ENCODE assay signal across 31 cellular contexts in genomic region chr2:62852254-62852653, GRCh38.
"Had no signal": no experiment of that assay in that cellular context is flagged by ENCODE, and none has a peak within 500 bp of the region (broad histone marks: within the 10 kb centered on the region; RNA-seq: fewer than 3 reads in every experiment).

No MANE protein-coding gene starts in this region.

- H3K4me3 Mint-ChIP-seq: naive thymus-derived CD8-positive, alpha-beta T cell; nephron; neural progenitor cell; stimulated activated memory B cell treated with anti-CD40 and anti-IgM and Interleukin-4, amounts not matched to agents 10 μg/mL and 1 μg/mL and 100 μg/mL, for 72 hours; stimulated activated naive CD8-positive, alpha-beta T cell treated with anti-CD3 and anti-CD28 coated beads, Interleukin-15, amount 100 ng/mL, for 72 hours; type B pancreatic cell had no signal

- DNase-seq: naive thymus-derived CD8-positive, alpha-beta T cell; occipital lobe; ovary; posterior cingulate gyrus; psoas muscle; right cardiac atrium; spleen; stimulated activated CD4-positive, alpha-beta T cell treated with anti-CD3 and anti-CD28 coated beads, Interleukin-12 subunit alpha, Interleukin-12 subunit beta, amount 100 ng/mL, for 4 hours; stimulated activated CD4-positive, alpha-beta T cell treated with anti-CD3 and anti-CD28 coated beads, Interleukin-1b, Interleukin-23, amount 100 ng/mL, for 48 hours; stimulated activated CD4-positive, alpha-beta T cell treated with anti-CD3 and anti-CD28 coated beads, Interleukin-4, amount 100 ng/mL, for 1 hour; stimulated activated CD4-positive, alpha-beta T cell treated with anti-CD3 and anti-CD28 coated beads, Interleukin-4, amount 100 ng/mL, for 4 hours; stimulated activated CD8-positive, alpha-beta memory T cell treated with anti-CD3 and anti-CD28 coated beads, Interleukin-4, amount 100 ng/mL, for 48 hours; stimulated activated naive CD4-positive, alpha-beta T cell; stimulated activated naive CD8-positive, alpha-beta T cell treated with anti-CD3 and anti-CD28 coated beads, Interleukin-15, amount 100 ng/mL, for 72 hours; stimulated activated naive CD8-positive, alpha-beta T cell treated with anti-CD3 and anti-CD28 coated beads, Interleukin-15, Interleukin-2, amounts not matched to agents 100 U/mL and 50 U/mL, for 24 hours; substantia nigra; testis; tibial artery; transverse colon; upper lobe of right lung; uterus had no signal

- H3K9me3 ChIP-seq: suprapubic skin, testis, transverse colon, upper lobe of right lung had no signal

- H3K4me1 Mint-ChIP-seq: naive thymus-derived CD8-positive, alpha-beta T cell; neural progenitor cell; stimulated activated memory B cell treated with anti-CD40 and anti-IgM and Interleukin-4, amounts not matched to agents 10 μg/mL and 1 μg/mL and 100 μg/mL, for 72 hours; stimulated activated naive CD8-positive, alpha-beta T cell treated with anti-CD3 and anti-CD28 coated beads, Interleukin-15, amount 100 ng/mL, for 72 hours had no signal

- H3K4me1 ChIP-seq: neural progenitor cell, parathyroid adenoma, psoas muscle, spleen, suprapubic skin, testis, tibial artery, transverse colon, upper lobe of right lung, uterus had no signal

- H3K27me3 Mint-ChIP-seq: naive thymus-derived CD8-positive, alpha-beta T cell; progenitor cell of endocrine pancreas; stimulated activated memory B cell treated with anti-CD40 and anti-IgM and Interleukin-4, amounts not matched to agents 10 μg/mL and 1 μg/mL and 100 μg/mL, for 72 hours; stimulated activated naive CD8-positive, alpha-beta T cell treated with anti-CD3 and anti-CD28 coated beads, Interleukin-15, amount 100 ng/mL, for 72 hours; type B pancreatic cell had no signal

- H3K27ac ChIP-seq: neural progenitor cell, ovary, parathyroid adenoma, psoas muscle, skin epidermis, spleen, suprapubic skin, testis, tibial artery, transverse colon, upper lobe of right lung, uterus had no signal

- H3K4me2 ChIP-seq: neural progenitor cell, smooth muscle cell had no signal

- H3K4me3 ChIP-seq: neural progenitor cell, ovary, psoas muscle, skin epidermis, smooth muscle cell, spleen, suprapubic skin, testis, tibial artery, transverse colon, upper lobe of right lung, uterus had no signal

- ATAC-seq: naive thymus-derived CD8-positive, alpha-beta T cell; psoas muscle; right cardiac atrium; sciatic nerve; stimulated activated memory B cell treated with anti-CD40 and anti-IgM and Interleukin-4, amounts not matched to agents 10 μg/mL and 1 μg/mL and 100 μg/mL, for 72 hours; stimulated activated naive CD8-positive, alpha-beta T cell treated with anti-CD3 and anti-CD28 coated beads, Interleukin-15, amount 100 ng/mL, for 72 hours; stimulated activated naive CD8-positive, alpha-beta T cell treated with anti-CD3 and anti-CD28 coated beads, Interleukin-15, Interleukin-2, amounts not matched to agents 100 U/mL and 50 U/mL, for 24 hours; upper lobe of right lung had no signal

- H3K27ac Mint-ChIP-seq: naive thymus-derived CD8-positive, alpha-beta T cell; nephron; neural progenitor cell; progenitor cell of endocrine pancreas; stimulated activated memory B cell treated with anti-CD40 and anti-IgM and Interleukin-4, amounts not matched to agents 10 μg/mL and 1 μg/mL and 100 μg/mL, for 72 hours; stimulated activated naive CD8-positive, alpha-beta T cell treated with anti-CD3 and anti-CD28 coated beads, Interleukin-15, amount 100 ng/mL, for 72 hours; type B pancreatic cell had no signal
